Comparison of ENCODE assay signal across 19 cellular contexts in the genomic region with DNA sequence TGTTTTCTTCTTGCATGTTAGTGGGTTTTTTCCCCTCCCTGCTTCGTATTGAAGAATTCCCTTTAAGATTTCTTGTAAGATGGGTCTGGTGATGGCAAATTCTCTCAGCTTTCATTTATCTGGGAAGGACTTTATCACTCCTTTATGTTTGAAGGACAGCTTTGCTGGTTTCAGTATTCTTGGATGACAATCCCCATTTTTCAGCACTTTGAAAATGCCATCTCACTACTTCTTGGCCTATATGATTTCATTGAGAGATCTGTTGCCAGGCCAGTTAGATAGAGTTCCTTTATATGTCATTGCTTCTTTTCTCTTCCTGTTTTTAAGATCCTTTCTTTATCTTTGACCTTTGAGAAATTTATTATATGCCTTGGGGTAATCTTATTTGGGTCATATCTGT.
DNase-seq lines count a peak whose midpoint lies in the region; ATAC-seq, FAIRE-seq and TF ChIP-seq lines count a peak whose summit lies in the region.
"Had no signal": no experiment of that assay in that cellular context is flagged by ENCODE, and none has a peak within 500 bp of the region (broad histone marks: within the 10 kb centered on the region; RNA-seq: fewer than 3 reads in every experiment).

No MANE protein-coding gene starts in this region.

- ATAC-seq in WTC11 (no peak), HG03342 (IDR thresholded peaks at IDR 0.05; ENCODE audit: unreplicated experiment) (no peak)
- ATAC-seq: HCT116 had no signal

- TF ChIP-seq POLR2A in GM12892 (IDR thresholded peaks at IDR 0.05; ENCODE audit: low read depth, low read length), result no peak

- FAIRE-seq in GM12892 (lab: Jason Lieb, UNC), result peak; percentile 51
- FAIRE-seq: GM18507, H54, HTR-8/SVneo had no signal

- peaks cover 9% of the 10 kb centered on the region for H3K9me3 Mint-ChIP-seq in activated CD4-positive, alpha-beta T cell treated with anti-CD3 and anti-CD28 coated beads, Interleukin-2, amount 10 ng/mL, durations not matched to agents 24 days and 14 days
- peaks cover 21% of the 10 kb centered on the region for H3K9me3 Mint-ChIP-seq in WTC11

- CTCF ChIA-PET in WTC11 (lab: Charles Lee), result interaction anchor here (0.7 kb wide), 1 partner anchor 68 kb away, joined by 4 read pairs; no protein-coding TSS in a partner anchor
- CTCF ChIA-PET in HEK293T (lab: Yijun Ruan, JAX), result no interaction called here

- no peak for DNase-seq in activated CD4-positive, alpha-beta T cell treated with anti-CD3 and anti-CD28 coated beads, Interleukin-2, amount 10 ng/mL, durations not matched to agents 24 days and 14 days
- no peak for DNase-seq in activated CD4-positive, alpha-beta T cell treated with anti-CD3 and anti-CD28 coated beads, Interleukin-2, amount 50 U/mL, for 4 hours
- DNase-seq in GM12892 (ENCODE audit: insufficient read length), result no peak
- DNase-seq in WTC11 (ENCODE audit: low spot score), result no peak
- no peak for DNase-seq in epithelial cell of prostate (ENCODE audit: low read depth, low spot score)
- no peak for DNase-seq in HEK293T (ENCODE audit: extremely low spot score)
- DNase-seq: 8988T; AML-193; Caco-2; CD8-positive, alpha-beta memory T cell; DMS53; GF-D8; GM23248 had no signal

- peak overlapping the region; percentile 54 for H3K27ac Mint-ChIP-seq in activated CD4-positive, alpha-beta T cell treated with anti-CD3 and anti-CD28 coated beads, Interleukin-2, amount 10 ng/mL, durations not matched to agents 24 days and 14 days
- peak overlapping the region; percentile 26; the same call in 1 of the 2 replicates for H3K27ac Mint-ChIP-seq in WTC11

- TF ChIP-seq CTCF in WTC11 (IDR thresholded peaks at IDR 0.05), result no peak

- no peaks in the 10 kb centered on the region for H3K27me3 Mint-ChIP-seq in activated CD4-positive, alpha-beta T cell treated with anti-CD3 and anti-CD28 coated beads, Interleukin-2, amount 10 ng/mL, durations not matched to agents 24 days and 14 days
- no peaks in the 10 kb centered on the region; the same call in 1 of the 2 replicates for H3K27me3 Mint-ChIP-seq in WTC11 (ENCODE audit: low read depth)

- H3K4me3 Mint-ChIP-seq in activated CD4-positive, alpha-beta T cell treated with anti-CD3 and anti-CD28 coated beads, Interleukin-2, amount 10 ng/mL, durations not matched to agents 24 days and 14 days, result no peak overlapping the region
- no peak overlapping the region for H3K4me3 Mint-ChIP-seq in WTC11
- H3K4me3 Mint-ChIP-seq: CD8-positive, alpha-beta memory T cell had no signal

- peaks cover 43% of the 10 kb centered on the region for H3K36me3 Mint-ChIP-seq in activated CD4-positive, alpha-beta T cell treated with anti-CD3 and anti-CD28 coated beads, Interleukin-2, amount 10 ng/mL, durations not matched to agents 24 days and 14 days (ENCODE audit: low read depth)
- peaks cover 28% of the 10 kb centered on the region for H3K36me3 Mint-ChIP-seq in WTC11

- peaks cover 4% of the 10 kb centered on the region for H3K4me1 Mint-ChIP-seq in activated CD4-positive, alpha-beta T cell treated with anti-CD3 and anti-CD28 coated beads, Interleukin-2, amount 10 ng/mL, durations not matched to agents 24 days and 14 days
- peaks cover 25% of the 10 kb centered on the region for H3K4me1 Mint-ChIP-seq in WTC11

- POLR2A ChIA-PET in WTC11 (lab: Charles Lee) (no interaction called here), HEK293T (lab: Yijun Ruan, JAX) (no interaction called here)

- intact Hi-C loops in activated CD4-positive, alpha-beta T cell treated with anti-CD3 and anti-CD28 coated beads, Interleukin-2, amount 10 ng/mL, durations not matched to agents 24 days and 14 days (cut with micrococcal nuclease), result no loop called here

- peak overlapping the region; percentile 1 for H3K27ac ChIP-seq in epithelial cell of prostate
- H3K27ac ChIP-seq: BLaER1, GM23248 had no signal

TF ChIP-seq in WTC11, 78 proteins besides CTCF, POLR2A, EP300 and RAD21 (continues in another document):
- TF ChIP-seq, protein P1, sequence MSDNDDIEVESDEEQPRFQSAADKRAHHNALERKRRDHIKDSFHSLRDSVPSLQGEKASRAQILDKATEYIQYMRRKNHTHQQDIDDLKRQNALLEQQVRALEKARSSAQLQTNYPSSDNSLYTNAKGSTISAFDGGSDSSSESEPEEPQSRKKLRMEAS (CRISPR knock-in tag; IDR thresholded peaks at IDR 0.05), result no peak
- TF ChIP-seq EMX1 (CRISPR knock-in tag; IDR thresholded peaks at IDR 0.05), result no peak
- TF ChIP-seq, protein P2, sequence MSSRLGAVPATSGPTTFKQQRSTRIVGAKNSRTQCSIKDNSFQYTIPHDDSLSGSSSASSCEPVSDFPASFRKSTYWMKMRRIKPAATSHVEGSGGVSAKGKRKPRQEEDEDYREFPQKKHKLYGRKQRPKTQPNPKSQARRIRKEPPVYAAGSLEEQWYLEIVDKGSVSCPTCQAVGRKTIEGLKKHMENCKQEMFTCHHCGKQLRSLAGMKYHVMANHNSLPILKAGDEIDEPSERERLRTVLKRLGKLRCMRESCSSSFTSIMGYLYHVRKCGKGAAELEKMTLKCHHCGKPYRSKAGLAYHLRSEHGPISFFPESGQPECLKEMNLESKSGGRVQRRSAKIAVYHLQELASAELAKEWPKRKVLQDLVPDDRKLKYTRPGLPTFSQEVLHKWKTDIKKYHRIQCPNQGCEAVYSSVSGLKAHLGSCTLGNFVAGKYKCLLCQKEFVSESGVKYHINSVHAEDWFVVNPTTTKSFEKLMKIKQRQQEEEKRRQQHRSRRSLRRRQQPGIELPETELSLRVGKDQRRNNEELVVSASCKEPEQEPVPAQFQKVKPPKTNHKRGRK (CRISPR knock-in tag; IDR thresholded peaks at IDR 0.05; ENCODE audit: borderline replicate concordance), result no peak
- TF ChIP-seq, protein P3, sequence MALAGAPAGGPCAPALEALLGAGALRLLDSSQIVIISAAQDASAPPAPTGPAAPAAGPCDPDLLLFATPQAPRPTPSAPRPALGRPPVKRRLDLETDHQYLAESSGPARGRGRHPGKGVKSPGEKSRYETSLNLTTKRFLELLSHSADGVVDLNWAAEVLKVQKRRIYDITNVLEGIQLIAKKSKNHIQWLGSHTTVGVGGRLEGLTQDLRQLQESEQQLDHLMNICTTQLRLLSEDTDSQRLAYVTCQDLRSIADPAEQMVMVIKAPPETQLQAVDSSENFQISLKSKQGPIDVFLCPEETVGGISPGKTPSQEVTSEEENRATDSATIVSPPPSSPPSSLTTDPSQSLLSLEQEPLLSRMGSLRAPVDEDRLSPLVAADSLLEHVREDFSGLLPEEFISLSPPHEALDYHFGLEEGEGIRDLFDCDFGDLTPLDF (CRISPR knock-in tag; IDR thresholded peaks at IDR 0.05), result no peak
- TF ChIP-seq GABPB1 (CRISPR knock-in tag; IDR thresholded peaks at IDR 0.05), result no peak

TF ChIP-seq in HEK293T, 16 proteins besides CTCF, POLR2A, EP300 and RAD21:
- TF ChIP-seq, protein P4, sequence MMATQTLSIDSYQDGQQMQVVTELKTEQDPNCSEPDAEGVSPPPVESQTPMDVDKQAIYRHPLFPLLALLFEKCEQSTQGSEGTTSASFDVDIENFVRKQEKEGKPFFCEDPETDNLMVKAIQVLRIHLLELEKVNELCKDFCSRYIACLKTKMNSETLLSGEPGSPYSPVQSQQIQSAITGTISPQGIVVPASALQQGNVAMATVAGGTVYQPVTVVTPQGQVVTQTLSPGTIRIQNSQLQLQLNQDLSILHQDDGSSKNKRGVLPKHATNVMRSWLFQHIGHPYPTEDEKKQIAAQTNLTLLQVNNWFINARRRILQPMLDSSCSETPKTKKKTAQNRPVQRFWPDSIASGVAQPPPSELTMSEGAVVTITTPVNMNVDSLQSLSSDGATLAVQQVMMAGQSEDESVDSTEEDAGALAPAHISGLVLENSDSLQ (IDR thresholded peaks at IDR 0.05), result no peak
- TF ChIP-seq L3MBTL2 (conservative IDR thresholded peaks at IDR 0.05) (no peak), ZNF384 (IDR thresholded peaks at IDR 0.05) (no peak), SUZ12 (IDR thresholded peaks at IDR 0.05) (no peak), ELF4 (IDR thresholded peaks at IDR 0.05) (no peak), ARNT (IDR thresholded peaks at IDR 0.05) (no peak), FOXK2 (IDR thresholded peaks at IDR 0.05) (no peak), LEF1 (IDR thresholded peaks at IDR 0.05; ENCODE audit: borderline replicate concordance) (no peak), BHLHE40 (IDR thresholded peaks at IDR 0.05; ENCODE audit: borderline replicate concordance) (no peak)
